ENCODE assay signal across 8 cellular contexts in genomic region chr9:36759976-36760375, GRCh38.
"Had no signal": no experiment of that assay in that cellular context is flagged by ENCODE, and none has a peak within 500 bp of the region (broad histone marks: within the 10 kb centered on the region; RNA-seq: fewer than 3 reads in every experiment).

No MANE protein-coding gene starts in this region.

- H3K4me3 Mint-ChIP-seq: GM23338, H9, HFFc6 had no signal

- H3K4me1 Mint-ChIP-seq: GM23338 had no signal

- H3K9me3 Mint-ChIP-seq: GM23338, H9, HFFc6 had no signal

- ATAC-seq: GM23338, HCT116 had no signal

- H3K27ac Mint-ChIP-seq: GM23338, H9, HFFc6 had no signal

- DNase-seq: GM23248, GOT3, H7, H9, HCEC 1CT, HFFc6 had no signal
